In genomic region chr7:70778585-70778984, GRCh38 we compare ENCODE assay signal across 22 cellular contexts.
DNase-seq lines count a peak whose midpoint lies in the region; ATAC-seq lines count a peak whose summit lies in the region.
"Had no signal": no experiment of that assay in that cellular context is flagged by ENCODE, and none has a peak within 500 bp of the region (broad histone marks: within the 10 kb centered on the region; RNA-seq: fewer than 3 reads in every experiment).

No MANE protein-coding gene starts in this region.

- peak overlapping the region; percentile 6 for H3K27ac Mint-ChIP-seq in activated naive CD4-positive, alpha-beta T cell treated with anti-CD3 and anti-CD28 coated beads, Interleukin-2, amount 10 ng/mL, durations not matched to agents 7 days and 5 days
- H3K27ac Mint-ChIP-seq in natural killer cell treated with Interleukin-12 subunit alpha and Interleukin-12 subunit beta and Interleukin-15 and Interleukin-18, amount 100 ng/mL, for 72 hours, result peak overlapping the region; percentile 85 to 89
- H3K27ac Mint-ChIP-seq: GM23338 had no signal

- H3K36me3 ChIP-seq in KOPT-K1 (ENCODE audit: insufficient read depth, low read length), result no peaks in the 10 kb centered on the region
- H3K36me3 ChIP-seq: HAP-1 had no signal

- H3K4me1 Mint-ChIP-seq in activated naive CD4-positive, alpha-beta T cell treated with anti-CD3 and anti-CD28 coated beads, Interleukin-2, amount 10 ng/mL, durations not matched to agents 7 days and 5 days, result peaks cover 31% of the 10 kb centered on the region
- peaks cover 34 to 49% of the 10 kb centered on the region in 2 donors for H3K4me1 Mint-ChIP-seq in natural killer cell treated with Interleukin-12 subunit alpha and Interleukin-12 subunit beta and Interleukin-15 and Interleukin-18, amount 100 ng/mL, for 72 hours (ENCODE audit: low read depth in 2 of 2)

- CTCF ChIA-PET in activated naive CD4-positive, alpha-beta T cell treated with anti-CD3 and anti-CD28 coated beads, Interleukin-2, amount 10 ng/mL, durations not matched to agents 7 days and 5 days (lab: Charles Lee), result no interaction called here

- no peaks in the 10 kb centered on the region for H3K27me3 Mint-ChIP-seq in activated naive CD4-positive, alpha-beta T cell treated with anti-CD3 and anti-CD28 coated beads, Interleukin-2, amount 10 ng/mL, durations not matched to agents 7 days and 5 days
- no peaks in the 10 kb centered on the region for H3K27me3 Mint-ChIP-seq in natural killer cell treated with Interleukin-12 subunit alpha and Interleukin-12 subunit beta and Interleukin-15 and Interleukin-18, amount 100 ng/mL, for 72 hours
- H3K27me3 Mint-ChIP-seq: CD4-positive, CD25-positive, alpha-beta regulatory T cell had no signal

- no peak for DNase-seq in activated naive CD4-positive, alpha-beta T cell treated with anti-CD3 and anti-CD28 coated beads, Interleukin-2, amount 10 ng/mL, durations not matched to agents 7 days and 5 days
- no peak for DNase-seq in activated naive CD4-positive, alpha-beta T cell treated with Interleukin-2 at 50 U/mL for 16 hours
- peak; percentile 79 for DNase-seq in central memory CD4-positive, alpha-beta T cell
- no peak for DNase-seq in natural killer cell treated with Interleukin-12 subunit alpha and Interleukin-12 subunit beta and Interleukin-15 and Interleukin-18, amount 100 ng/mL, for 72 hours (ENCODE audit: low spot score)
- no peak for DNase-seq in GM03348 (ENCODE audit: low spot score)
- no peak for DNase-seq in NCI-H1436 (lab: John Stamatoyannopoulos, UW)
- no peak for DNase-seq in stimulated activated naive CD4-positive, alpha-beta T cell treated with Interleukin-2 at 50 U/mL for 16 hours (lab: John Stamatoyannopoulos, UW)
- DNase-seq: Calu3, DMS153, KG1, NCI-H1105 treated with DMSO at 0.1 percent for 48 hours, NCI-H1694 treated with DMSO at 0.1 percent for 48 hours, NCI-H446, NCI-H526 treated with DMSO at 0.1 percent for 48 hours, PC-9, SHP77 had no signal

- H3K27ac ChIP-seq in KOPT-K1 (ENCODE audit: low read depth, low read length, poor library complexity, severe bottlenecking), result peak overlapping the region; percentile 52
- H3K27ac ChIP-seq: A549, HL-60, PC-9 had no signal

- no peaks in the 10 kb centered on the region for H3K9me3 Mint-ChIP-seq in activated naive CD4-positive, alpha-beta T cell treated with anti-CD3 and anti-CD28 coated beads, Interleukin-2, amount 10 ng/mL, durations not matched to agents 7 days and 5 days
- H3K9me3 Mint-ChIP-seq in natural killer cell treated with Interleukin-12 subunit alpha and Interleukin-12 subunit beta and Interleukin-15 and Interleukin-18, amount 100 ng/mL, for 72 hours, result no peaks in the 10 kb centered on the region

- H3K4me3 Mint-ChIP-seq in activated naive CD4-positive, alpha-beta T cell treated with anti-CD3 and anti-CD28 coated beads, Interleukin-2, amount 10 ng/mL, durations not matched to agents 7 days and 5 days, result no peak overlapping the region
- no peak overlapping the region for H3K4me3 Mint-ChIP-seq in natural killer cell treated with Interleukin-12 subunit alpha and Interleukin-12 subunit beta and Interleukin-15 and Interleukin-18, amount 100 ng/mL, for 72 hours
- H3K4me3 Mint-ChIP-seq: GM23338 had no signal

- H3K36me3 Mint-ChIP-seq in activated naive CD4-positive, alpha-beta T cell treated with anti-CD3 and anti-CD28 coated beads, Interleukin-2, amount 10 ng/mL, durations not matched to agents 7 days and 5 days, result peaks cover 1% of the 10 kb centered on the region
- H3K36me3 Mint-ChIP-seq in natural killer cell treated with Interleukin-12 subunit alpha and Interleukin-12 subunit beta and Interleukin-15 and Interleukin-18, amount 100 ng/mL, for 72 hours, result peaks cover 27% of the 10 kb centered on the region
- H3K36me3 Mint-ChIP-seq: CD4-positive, CD25-positive, alpha-beta regulatory T cell had no signal

- no peaks in the 10 kb centered on the region for H3K9me3 ChIP-seq in KOPT-K1 (ENCODE audit: insufficient read depth, low read length, poor library complexity, severe bottlenecking)
- H3K9me3 ChIP-seq: A549, HAP-1 had no signal

- no peak for ATAC-seq in natural killer cell treated with Interleukin-12 subunit alpha and Interleukin-12 subunit beta and Interleukin-15 and Interleukin-18, amount 100 ng/mL, for 72 hours
- ATAC-seq: A549, GM23338 had no signal
